Comparison of ENCODE assay signal across 12 cellular contexts in genomic region chr4:110867251-110867960, GRCh38.
A peak's percentile ranks its signal among the peaks of the same experiment; 100 is the strongest.
DNase-seq lines count a peak whose midpoint lies in the region; ATAC-seq and TF ChIP-seq lines count a peak whose summit lies in the region.
"Had no signal": no experiment of that assay in that cellular context is flagged by ENCODE, and none has a peak within 500 bp of the region (broad histone marks: within the 10 kb centered on the region; RNA-seq: fewer than 3 reads in every experiment).

No MANE protein-coding gene starts in this region.

- peaks cover 38% of the 10 kb centered on the region for H3K4me1 Mint-ChIP-seq in chondrocyte (ENCODE audit: low read depth)

- TF ChIP-seq CTCF in GM13976 (IDR thresholded peaks at IDR 0.05; ENCODE audit: borderline replicate concordance, control extremely low read depth, extremely low read depth, insufficient read depth, missing control alignments) = no peak
- no peak for TF ChIP-seq CTCF in chondrocyte (IDR thresholded peaks at IDR 0.05)

- in situ Hi-C loops in GM13976 (cut with MboI; ENCODE audit: low sequenced_read_pairs, unreplicated experiment) = no loop called here

- H3K9me3 Mint-ChIP-seq in chondrocyte (ENCODE audit: low read depth) = peaks cover 3% of the 10 kb centered on the region

- H3K27me3 Mint-ChIP-seq in chondrocyte (ENCODE audit: low read depth) = no peaks in the 10 kb centered on the region

- no peak overlapping the region for H3K4me3 Mint-ChIP-seq in chondrocyte (ENCODE audit: unreplicated experiment)

- DNase-seq in GM13976 (ENCODE audit: low spot score) (peak; percentile 19), Ammon's horn (ENCODE audit: low spot score) (no peak), NCI-H2227 treated with DMSO at 0.1 percent for 48 hours (lab: John Stamatoyannopoulos, UW) (no peak), NCI-H1436 treated with DMSO at 0.1 percent for 48 hours (lab: John Stamatoyannopoulos, UW) (no peak), chondrocyte (ENCODE audit: low spot score) (no peak)
- DNase-seq: central memory CD4-positive, alpha-beta T cell; foreskin melanocyte; NCI-H526 had no signal

- H3K27ac Mint-ChIP-seq in chondrocyte (ENCODE audit: unreplicated experiment) = no peak overlapping the region

- H3K36me3 Mint-ChIP-seq in chondrocyte (ENCODE audit: low read depth) = no peaks in the 10 kb centered on the region

- ATAC-seq in GM19452 (IDR thresholded peaks at IDR 0.05; ENCODE audit: unreplicated experiment) (peak; percentile 65), HG02870 (IDR thresholded peaks at IDR 0.05; ENCODE audit: unreplicated experiment) (peak; percentile 75), HG03571 (IDR thresholded peaks at IDR 0.05; ENCODE audit: unreplicated experiment) (peak; percentile 56)
- ATAC-seq: K562 had no signal
